1 cellular context compared by ENCODE assay signal in the genomic region with DNA sequence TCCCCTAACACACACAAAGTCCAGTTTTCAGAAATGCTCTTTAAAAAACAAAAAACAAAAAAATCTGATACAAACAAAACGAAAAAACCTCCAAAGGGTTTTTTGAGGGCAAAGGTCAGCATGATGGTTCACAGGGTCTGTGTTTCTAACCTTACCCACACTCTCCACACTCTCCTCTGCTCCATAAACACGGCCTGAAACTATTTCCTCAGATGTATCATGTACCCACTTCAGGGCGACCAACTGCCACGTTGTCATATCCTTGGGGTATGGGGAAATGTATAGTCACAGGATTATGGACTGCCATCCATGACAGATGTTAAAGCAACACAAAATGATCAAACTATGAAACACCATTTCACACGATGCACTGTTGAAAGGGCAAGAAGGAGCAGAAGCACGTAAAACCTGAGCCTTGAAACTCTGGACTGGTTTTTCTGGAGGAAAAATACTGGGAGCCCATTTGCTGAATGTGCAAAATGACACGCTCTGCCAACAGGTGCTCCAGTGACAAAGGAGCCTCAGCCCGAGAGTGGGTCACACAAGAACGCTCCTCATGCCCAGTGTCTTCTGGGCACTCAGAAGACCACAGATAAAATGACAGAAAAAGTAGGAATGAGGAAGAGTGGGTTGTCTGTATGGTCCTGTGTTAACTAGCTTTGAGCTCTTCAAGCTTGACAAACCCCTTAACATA.
TF ChIP-seq lines count a peak whose summit lies in the region.

No MANE protein-coding gene starts in this region.

TF ChIP-seq in HepG2, 621 proteins besides CTCF, POLR2A, EP300 and RAD21:
- TF ChIP-seq MAZ (IDR thresholded peaks at IDR 0.05; ENCODE audit: borderline replicate concordance, low read depth, low read length) (no peak), MAZ (CRISPR knock-in tag; IDR thresholded peaks at IDR 0.05; ENCODE audit: low read depth) (no peak), NCOR1 (IDR thresholded peaks at IDR 0.05; ENCODE audit: borderline replicate concordance, low read length) (0 out of 2 replicates have a peak, but pooled peaks have one; percentile 19), FOXP1 (IDR thresholded peaks at IDR 0.05) (no peak), FOXP1 (CRISPR knock-in tag; IDR thresholded peaks at IDR 0.05) (peak; percentile 22; the same call in 1 of the 2 replicates), HNF4A (CRISPR knock-in tag; IDR thresholded peaks at IDR 0.05) (peak; percentile 23; the same call in 1 of the 2 replicates), ZMYM4 (CRISPR knock-in tag; IDR thresholded peaks at IDR 0.05) (0 out of 2 replicates have a peak, but pooled peaks have one; percentile 15), ZSCAN25 (CRISPR knock-in tag; IDR thresholded peaks at IDR 0.05) (peak; percentile 65; the same call in 1 of the 2 replicates), CEBPB (IDR thresholded peaks at IDR 0.05; ENCODE audit: borderline replicate concordance, low read depth, low read length) (no peak), MAFF (IDR thresholded peaks at IDR 0.05; ENCODE audit: low read depth, low read length) (peak; percentile 68), NR2F1 (CRISPR knock-in tag; IDR thresholded peaks at IDR 0.05) (0 out of 4 replicates have a peak, but pooled peaks of 1 of the 2 experiments have one; percentile 31), MAFK (conservative IDR thresholded peaks at IDR 0.05 in 1 of 2, IDR thresholded peaks at IDR 0.05 in 1 of 2; ENCODE audit: low read length in 2 of 2) (peak; percentile 74 to 78)
- TF ChIP-seq, protein P1, sequence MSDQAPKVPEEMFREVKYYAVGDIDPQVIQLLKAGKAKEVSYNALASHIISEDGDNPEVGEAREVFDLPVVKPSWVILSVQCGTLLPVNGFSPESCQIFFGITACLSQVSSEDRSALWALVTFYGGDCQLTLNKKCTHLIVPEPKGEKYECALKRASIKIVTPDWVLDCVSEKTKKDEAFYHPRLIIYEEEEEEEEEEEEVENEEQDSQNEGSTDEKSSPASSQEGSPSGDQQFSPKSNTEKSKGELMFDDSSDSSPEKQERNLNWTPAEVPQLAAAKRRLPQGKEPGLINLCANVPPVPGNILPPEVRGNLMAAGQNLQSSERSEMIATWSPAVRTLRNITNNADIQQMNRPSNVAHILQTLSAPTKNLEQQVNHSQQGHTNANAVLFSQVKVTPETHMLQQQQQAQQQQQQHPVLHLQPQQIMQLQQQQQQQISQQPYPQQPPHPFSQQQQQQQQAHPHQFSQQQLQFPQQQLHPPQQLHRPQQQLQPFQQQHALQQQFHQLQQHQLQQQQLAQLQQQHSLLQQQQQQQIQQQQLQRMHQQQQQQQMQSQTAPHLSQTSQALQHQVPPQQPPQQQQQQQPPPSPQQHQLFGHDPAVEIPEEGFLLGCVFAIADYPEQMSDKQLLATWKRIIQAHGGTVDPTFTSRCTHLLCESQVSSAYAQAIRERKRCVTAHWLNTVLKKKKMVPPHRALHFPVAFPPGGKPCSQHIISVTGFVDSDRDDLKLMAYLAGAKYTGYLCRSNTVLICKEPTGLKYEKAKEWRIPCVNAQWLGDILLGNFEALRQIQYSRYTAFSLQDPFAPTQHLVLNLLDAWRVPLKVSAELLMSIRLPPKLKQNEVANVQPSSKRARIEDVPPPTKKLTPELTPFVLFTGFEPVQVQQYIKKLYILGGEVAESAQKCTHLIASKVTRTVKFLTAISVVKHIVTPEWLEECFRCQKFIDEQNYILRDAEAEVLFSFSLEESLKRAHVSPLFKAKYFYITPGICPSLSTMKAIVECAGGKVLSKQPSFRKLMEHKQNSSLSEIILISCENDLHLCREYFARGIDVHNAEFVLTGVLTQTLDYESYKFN (CRISPR knock-in tag; conservative IDR thresholded peaks at IDR 0.05) = 0 out of 2 replicates have a peak, but pooled peaks have one; percentile 14
- TF ChIP-seq, protein P2, sequence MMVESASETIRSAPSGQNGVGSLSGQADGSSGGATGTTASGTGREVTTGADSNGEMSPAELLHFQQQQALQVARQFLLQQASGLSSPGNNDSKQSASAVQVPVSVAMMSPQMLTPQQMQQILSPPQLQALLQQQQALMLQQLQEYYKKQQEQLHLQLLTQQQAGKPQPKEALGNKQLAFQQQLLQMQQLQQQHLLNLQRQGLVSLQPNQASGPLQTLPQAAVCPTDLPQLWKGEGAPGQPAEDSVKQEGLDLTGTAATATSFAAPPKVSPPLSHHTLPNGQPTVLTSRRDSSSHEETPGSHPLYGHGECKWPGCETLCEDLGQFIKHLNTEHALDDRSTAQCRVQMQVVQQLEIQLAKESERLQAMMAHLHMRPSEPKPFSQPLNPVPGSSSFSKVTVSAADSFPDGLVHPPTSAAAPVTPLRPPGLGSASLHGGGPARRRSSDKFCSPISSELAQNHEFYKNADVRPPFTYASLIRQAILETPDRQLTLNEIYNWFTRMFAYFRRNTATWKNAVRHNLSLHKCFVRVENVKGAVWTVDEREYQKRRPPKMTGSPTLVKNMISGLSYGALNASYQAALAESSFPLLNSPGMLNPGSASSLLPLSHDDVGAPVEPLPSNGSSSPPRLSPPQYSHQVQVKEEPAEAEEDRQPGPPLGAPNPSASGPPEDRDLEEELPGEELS (CRISPR knock-in tag; IDR thresholded peaks at IDR 0.05) = 0 out of 2 replicates have a peak, but pooled peaks have one; percentile 14
- TF ChIP-seq, protein P3, sequence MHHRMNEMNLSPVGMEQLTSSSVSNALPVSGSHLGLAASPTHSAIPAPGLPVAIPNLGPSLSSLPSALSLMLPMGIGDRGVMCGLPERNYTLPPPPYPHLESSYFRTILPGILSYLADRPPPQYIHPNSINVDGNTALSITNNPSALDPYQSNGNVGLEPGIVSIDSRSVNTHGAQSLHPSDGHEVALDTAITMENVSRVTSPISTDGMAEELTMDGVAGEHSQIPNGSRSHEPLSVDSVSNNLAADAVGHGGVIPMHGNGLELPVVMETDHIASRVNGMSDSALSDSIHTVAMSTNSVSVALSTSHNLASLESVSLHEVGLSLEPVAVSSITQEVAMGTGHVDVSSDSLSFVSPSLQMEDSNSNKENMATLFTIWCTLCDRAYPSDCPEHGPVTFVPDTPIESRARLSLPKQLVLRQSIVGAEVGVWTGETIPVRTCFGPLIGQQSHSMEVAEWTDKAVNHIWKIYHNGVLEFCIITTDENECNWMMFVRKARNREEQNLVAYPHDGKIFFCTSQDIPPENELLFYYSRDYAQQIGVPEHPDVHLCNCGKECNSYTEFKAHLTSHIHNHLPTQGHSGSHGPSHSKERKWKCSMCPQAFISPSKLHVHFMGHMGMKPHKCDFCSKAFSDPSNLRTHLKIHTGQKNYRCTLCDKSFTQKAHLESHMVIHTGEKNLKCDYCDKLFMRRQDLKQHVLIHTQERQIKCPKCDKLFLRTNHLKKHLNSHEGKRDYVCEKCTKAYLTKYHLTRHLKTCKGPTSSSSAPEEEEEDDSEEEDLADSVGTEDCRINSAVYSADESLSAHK (CRISPR knock-in tag; IDR thresholded peaks at IDR 0.05; ENCODE audit: borderline replicate concordance) = no peak
